In the genomic region with DNA sequence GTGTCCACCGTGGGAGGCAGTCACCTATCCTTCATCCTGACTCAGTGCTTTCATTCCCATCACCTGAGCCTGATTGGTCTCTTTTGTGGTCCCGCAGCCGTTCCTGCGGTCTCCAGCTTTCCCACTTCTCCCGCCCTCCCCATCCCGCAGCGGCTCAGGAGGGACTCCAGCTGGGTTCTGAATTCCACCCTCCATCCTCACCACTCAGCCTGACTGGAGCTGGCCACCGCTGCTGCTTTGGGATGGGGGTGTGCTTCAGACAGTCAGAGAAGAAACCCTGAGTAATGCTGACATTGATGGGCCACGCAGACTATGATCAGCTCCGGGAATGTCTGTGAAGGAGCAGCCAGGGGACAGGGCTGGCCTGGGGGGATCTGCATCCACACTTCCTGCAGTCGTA, we compare ENCODE assay signal across 23 cellular contexts. TPM values are rescaled to one million over a fixed set of nuclear protein-coding genes. Genes with fewer than 3 reads are reported as not detected.
"Had no signal": no experiment of that assay in that cellular context is flagged by ENCODE, and none has a peak within 500 bp of the region (broad histone marks: within the 10 kb centered on the region; RNA-seq: fewer than 3 reads in every experiment).

No MANE protein-coding gene starts in this region.

- H3K4me1 Mint-ChIP-seq: stimulated activated naive CD8-positive, alpha-beta T cell treated with anti-CD3 and anti-CD28 coated beads, Interleukin-15, amount 100 ng/mL, for 72 hours had no signal

- H3K36me3 Mint-ChIP-seq: activated naive CD4-positive, alpha-beta T cell treated with anti-CD3 and anti-CD28 coated beads, Interleukin-2, amount 50 U/mL, for 72 hours had no signal

- H3K27ac Mint-ChIP-seq: activated naive CD4-positive, alpha-beta T cell treated with anti-CD3 and anti-CD28 coated beads, Interleukin-2, amount 50 U/mL, for 72 hours; stimulated activated naive CD8-positive, alpha-beta T cell treated with anti-CD3 and anti-CD28 coated beads, Interleukin-15, amount 100 ng/mL, for 72 hours had no signal

- H3K4me3 ChIP-seq: adrenal gland, left lung, mucosa of descending colon, pancreas, right lobe of liver, testis, upper lobe of right lung had no signal

- H3K27me3 Mint-ChIP-seq: memory B cell had no signal

- H3K36me3 ChIP-seq: adrenal gland, pancreas, right lobe of liver, upper lobe of right lung, WERI-Rb-1 had no signal

- H3K4me1 ChIP-seq: pancreas, right lobe of liver had no signal

- FAIRE-seq: kidney, pancreas, small intestine had no signal

- DNase-seq: activated CD4-positive, alpha-beta T cell treated with anti-CD3 and anti-CD28 coated beads, Interleukin-2, amount 50 U/mL, for 4 hours; activated gamma-delta T cell treated with Interleukin-2 at 50 U/mL for 16 hours; effector CD4-positive, alpha-beta T cell; kidney; left lung; mucosa of descending colon; naive B cell; pancreas; right lobe of liver; small intestine; stimulated activated CD4-positive, alpha-beta T cell treated with anti-CD3 and anti-CD28 coated beads, Interleukin-4, amount 100 ng/mL, for 1 hour; stimulated activated naive CD8-positive, alpha-beta T cell treated with anti-CD3 and anti-CD28 coated beads, Interleukin-15, amount 100 ng/mL, for 72 hours; T-helper 2 cell; testis; upper lobe of right lung; WERI-Rb-1 had no signal

- H3K9me3 ChIP-seq: adrenal gland, left lung, mucosa of descending colon, pancreas, right lobe of liver, testis, upper lobe of right lung had no signal

- H3K9me3 Mint-ChIP-seq: activated naive CD4-positive, alpha-beta T cell treated with anti-CD3 and anti-CD28 coated beads, Interleukin-2, amount 50 U/mL, for 72 hours; stimulated activated naive CD8-positive, alpha-beta T cell treated with anti-CD3 and anti-CD28 coated beads, Interleukin-15, amount 100 ng/mL, for 72 hours had no signal

- H3K27ac ChIP-seq: pancreas, right lobe of liver, testis, WERI-Rb-1 had no signal

- H3K4me3 Mint-ChIP-seq: memory B cell; naive B cell; neural crest cell; stimulated activated naive CD8-positive, alpha-beta T cell treated with anti-CD3 and anti-CD28 coated beads, Interleukin-15, amount 100 ng/mL, for 72 hours had no signal

- H3K27me3 ChIP-seq: adrenal gland, left lung, pancreas, right lobe of liver, testis, upper lobe of right lung had no signal

RNA-seq across cellular contexts. Expression of a gene that starts 46.0 kb away (rescaled TPM):
- total RNA-seq: activated CD8-positive, alpha-beta memory T cell treated with anti-CD3 and anti-CD28 coated beads for 36 hours; activated naive CD4-positive, alpha-beta T cell treated with anti-CD3 and anti-CD28 coated beads, Interleukin-2, amount 50 U/mL, for 72 hours; cerebellum; esophagus mucosa; neural crest cell; pancreas; right lobe of liver had no signal
- polyA plus RNA-seq: pancreas had no signal
